ENCODE assay signal across 19 cellular contexts in genomic region chr17:49705254-49705653, GRCh38. TPM values are rescaled to one million over a fixed set of nuclear protein-coding genes. Genes with fewer than 3 reads are reported as not detected.
DNase-seq lines count a peak whose midpoint lies in the region; ATAC-seq, FAIRE-seq and TF ChIP-seq lines count a peak whose summit lies in the region.
"Had no signal": no experiment of that assay in that cellular context is flagged by ENCODE, and none has a peak within 500 bp of the region (broad histone marks: within the 10 kb centered on the region; RNA-seq: fewer than 3 reads in every experiment).

No MANE protein-coding gene starts in this region.

- H3K4me3 Mint-ChIP-seq in activated CD4-positive, alpha-beta T cell treated with anti-CD3 and anti-CD28 coated beads for 36 hours: no peak overlapping the region
- H3K4me3 Mint-ChIP-seq in astrocyte (ENCODE audit: unreplicated experiment) (peak overlapping the region; percentile 4), nephron progenitor cell (peak overlapping the region; percentile 90)

- H3K9me3 ChIP-seq in DND-41 (ENCODE audit: insufficient read depth, low read length, severe bottlenecking) (no peaks in the 10 kb centered on the region), astrocyte (ENCODE audit: insufficient read depth, low read depth, low read length) (no peaks in the 10 kb centered on the region), prostate gland (no peaks in the 10 kb centered on the region)
- H3K9me3 ChIP-seq: SJSA1 had no signal

- H3K4me3 ChIP-seq in DND-41 (ENCODE audit: low read depth in 1 of 2, low read length in 2 of 2): no peak overlapping the region
- H3K4me3 ChIP-seq in astrocyte (ENCODE audit: insufficient read depth, low read depth, low read length): no peak overlapping the region
- no peak overlapping the region for H3K4me3 ChIP-seq in prostate gland
- H3K4me3 ChIP-seq: SJSA1 had no signal

- H3K27ac Mint-ChIP-seq in activated CD4-positive, alpha-beta T cell treated with anti-CD3 and anti-CD28 coated beads for 36 hours: peak overlapping the region; percentile 72
- no peak overlapping the region for H3K27ac Mint-ChIP-seq in astrocyte (ENCODE audit: unreplicated experiment)
- peak overlapping the region; percentile 70 for H3K27ac Mint-ChIP-seq in nephron progenitor cell

- no peak for ATAC-seq in activated CD4-positive, alpha-beta T cell treated with anti-CD3 and anti-CD28 coated beads for 36 hours
- ATAC-seq in DND-41 (ENCODE audit: insufficient read depth, low read depth): no peak
- ATAC-seq in HG02759 (IDR thresholded peaks at IDR 0.05; ENCODE audit: unreplicated experiment): no peak
- ATAC-seq in HG02610 (IDR thresholded peaks at IDR 0.05; ENCODE audit: unreplicated experiment): no peak
- ATAC-seq: stimulated activated naive CD8-positive, alpha-beta T cell treated with anti-CD3 and anti-CD28 coated beads, Interleukin-15, Interleukin-2, amounts not matched to agents 100 U/mL and 50 U/mL, for 24 hours had no signal

- peaks cover 39% of the 10 kb centered on the region for H3K4me1 Mint-ChIP-seq in activated CD4-positive, alpha-beta T cell treated with anti-CD3 and anti-CD28 coated beads for 36 hours
- peaks cover 8% of the 10 kb centered on the region for H3K4me1 Mint-ChIP-seq in astrocyte (ENCODE audit: low read depth, unreplicated experiment)
- peaks cover 32% of the 10 kb centered on the region for H3K4me1 Mint-ChIP-seq in nephron progenitor cell

- H3K36me3 ChIP-seq in DND-41 (ENCODE audit: insufficient read depth, low read length) (peaks cover 58% of the 10 kb centered on the region), astrocyte (ENCODE audit: insufficient read depth, low read length) (peaks cover 50% of the 10 kb centered on the region), prostate gland (peaks cover 15 to 16% of the 10 kb centered on the region in 2 donors)

- DNase-seq in activated CD4-positive, alpha-beta T cell treated with anti-CD3 and anti-CD28 coated beads for 36 hours: no peak
- DNase-seq in activated CD4-positive, alpha-beta T cell treated with anti-CD3 and anti-CD28 coated beads for 48 hours: no peak
- DNase-seq in DND-41: no peak
- DNase-seq in astrocyte (ENCODE audit: low read depth): no peak
- no peak for DNase-seq in nephron progenitor cell
- DNase-seq in prostate gland (ENCODE audit: low spot score): no peak
- DNase-seq: activated CD4-positive, alpha-beta T cell treated with anti-CD3 and anti-CD28 coated beads, Interleukin-2, amount 50 U/mL, for 48 hours; activated gamma-delta T cell; brain microvascular endothelial cell; DMS79 treated with DMSO at 0.1 percent for 48 hours; GOT3; NCI-H1048; stimulated activated CD4-positive, alpha-beta T cell treated with anti-CD3 and anti-CD28 coated beads, Interleukin-15, amount 100 ng/mL, for 24 hours; stimulated activated naive CD8-positive, alpha-beta T cell treated with anti-CD3 and anti-CD28 coated beads, Interleukin-15, Interleukin-2, amounts not matched to agents 100 U/mL and 50 U/mL, for 24 hours had no signal

- H3K4me2 ChIP-seq in DND-41 (ENCODE audit: insufficient read depth, low read length): peak overlapping the region; percentile 37; the same call in 1 of the 2 replicates
- no peak overlapping the region for H3K4me2 ChIP-seq in astrocyte (ENCODE audit: low read length)

- intact Hi-C loops in activated CD4-positive, alpha-beta T cell treated with anti-CD3 and anti-CD28 coated beads for 36 hours (cut with DNase I, micrococcal nuclease): loop anchor here (5.0 to 10.0 kb wide), 5 partner anchors 208 to 513 kb away; partner anchors contain the start of genes DLX3 (in 2 of the 2) and NGFR (in 1 of the 2)
- intact Hi-C loops in prostate gland (cut with DNase I): loop anchor here (5.0 kb wide), 3 partner anchors 72 to 292 kb away; partner anchors contain the start of gene DLX3

- FAIRE-seq in astrocyte (lab: Jason Lieb, UNC): no peak
- FAIRE-seq: TTC549 had no signal

- H4K20me1 ChIP-seq in DND-41 (ENCODE audit: insufficient read depth, low read length) (no peaks in the 10 kb centered on the region), astrocyte (ENCODE audit: insufficient read depth, low read length) (peaks cover 6% of the 10 kb centered on the region)

- TF ChIP-seq CTCF in DND-41 (IDR thresholded peaks at IDR 0.05; ENCODE audit: borderline replicate concordance, extremely low read depth, low read length, poor library complexity, severe bottlenecking): no peak
- TF ChIP-seq CTCF in astrocyte (IDR thresholded peaks at IDR 0.05; ENCODE audit: insufficient read depth, low read depth, low read length): no peak
- TF ChIP-seq CTCF in nephron progenitor cell (IDR thresholded peaks at IDR 0.05): no peak
- no peak for TF ChIP-seq CTCF in prostate gland (IDR thresholded peaks at IDR 0.05)

- POLR2A ChIA-PET in activated CD4-positive, alpha-beta T cell treated with anti-CD3 and anti-CD28 coated beads for 36 hours (lab: Charles Lee): interaction anchor here (1.6 kb wide), 1 partner anchor 9 kb away, joined by 6 read pairs; no protein-coding TSS in a partner anchor

- TF ChIP-seq POLR2A in prostate gland (IDR thresholded peaks at IDR 0.05): no peak

- H3K9me3 Mint-ChIP-seq in activated CD4-positive, alpha-beta T cell treated with anti-CD3 and anti-CD28 coated beads for 36 hours (ENCODE audit: low read depth): no peaks in the 10 kb centered on the region
- H3K9me3 Mint-ChIP-seq in astrocyte (ENCODE audit: unreplicated experiment): no peaks in the 10 kb centered on the region
- no peaks in the 10 kb centered on the region for H3K9me3 Mint-ChIP-seq in nephron progenitor cell

- H3K27me3 ChIP-seq in DND-41 (ENCODE audit: insufficient read depth, low read length, poor library complexity) (no peaks in the 10 kb centered on the region), astrocyte (ENCODE audit: insufficient read depth, low read length) (no peaks in the 10 kb centered on the region), prostate gland (replicated peaks; ENCODE audit: insufficient read depth) (no peaks in the 10 kb centered on the region)
- H3K27me3 ChIP-seq: brain microvascular endothelial cell, SJSA1 had no signal

- peaks cover 20% of the 10 kb centered on the region for H3K36me3 Mint-ChIP-seq in activated CD4-positive, alpha-beta T cell treated with anti-CD3 and anti-CD28 coated beads for 36 hours (ENCODE audit: low read depth)
- H3K36me3 Mint-ChIP-seq in astrocyte (ENCODE audit: low read depth, unreplicated experiment) (peaks cover 6% of the 10 kb centered on the region), nephron progenitor cell (ENCODE audit: low read depth) (peaks cover 34% of the 10 kb centered on the region)

- H3K4me1 ChIP-seq in DND-41 (ENCODE audit: insufficient read depth, low read length) (peaks cover 38% of the 10 kb centered on the region), astrocyte (ENCODE audit: insufficient read depth, low read length) (peaks cover 14% of the 10 kb centered on the region), prostate gland (replicated peaks) (peaks cover 4% of the 10 kb centered on the region)

- H3K79me2 ChIP-seq in DND-41 (ENCODE audit: insufficient read depth, low read length): peaks cover 25% of the 10 kb centered on the region
- H3K79me2 ChIP-seq in astrocyte (ENCODE audit: insufficient read depth, low read length): peaks cover 24% of the 10 kb centered on the region

- CTCF ChIA-PET in activated CD4-positive, alpha-beta T cell treated with anti-CD3 and anti-CD28 coated beads for 36 hours (lab: Charles Lee): interaction anchor here (0.9 to 24.0 kb wide), 5 partner anchors 9 to 135 kb away, joined by 3 to 458 read pairs (median 4); partner anchors contain the start of gene NXPH3

- no peak overlapping the region for H3K9ac ChIP-seq in DND-41 (ENCODE audit: low read depth, low read length)
- peak overlapping the region; percentile 0 for H3K9ac ChIP-seq in astrocyte (ENCODE audit: low read length)

- H3K27ac ChIP-seq in DND-41 (ENCODE audit: low read length) (no peak overlapping the region), astrocyte (ENCODE audit: low read depth, low read length) (no peak overlapping the region), prostate gland (no peak overlapping the region)
- H3K27ac ChIP-seq: brain microvascular endothelial cell, C4-2B, SJSA1 had no signal

- no peaks in the 10 kb centered on the region for H3K27me3 Mint-ChIP-seq in activated CD4-positive, alpha-beta T cell treated with anti-CD3 and anti-CD28 coated beads for 36 hours
- H3K27me3 Mint-ChIP-seq in astrocyte (ENCODE audit: low read depth, unreplicated experiment) (no peaks in the 10 kb centered on the region), nephron progenitor cell (ENCODE audit: low read depth, poor library complexity) (peaks cover 6% of the 10 kb centered on the region)

- H2AFZ ChIP-seq in DND-41 (ENCODE audit: low read depth, low read length) (no peak overlapping the region), astrocyte (ENCODE audit: low read depth, low read length) (no peak overlapping the region)

RNA-seq across cellular contexts. Expression of gene SLC35B1, which starts 2.5 kb away (rescaled TPM):
- total RNA-seq in activated CD4-positive, alpha-beta T cell treated with anti-CD3 and anti-CD28 coated beads for 36 hours: 10 to 100 TPM; 43.9 to 59.4 TPM
- total RNA-seq in astrocyte (54.3 and 61.1 TPM in 2 replicates), prostate gland (10 to 100 TPM; 31.0 to 81.0 TPM)

RNA-seq across cellular contexts. Expression of gene SPOP, which starts 27.4 kb away (rescaled TPM):
- total RNA-seq in activated CD4-positive, alpha-beta T cell treated with anti-CD3 and anti-CD28 coated beads for 36 hours: 10 to 100 TPM; 57.0 to 64.6 TPM
- 46.6 and 48.6 TPM in 2 replicates for total RNA-seq in astrocyte
- 10 to 100 TPM; 80.8 to 93.0 TPM for total RNA-seq in prostate gland

RNA-seq across cellular contexts. Expression of gene FAM117A, which starts 58.7 kb away (rescaled TPM):
- total RNA-seq in activated CD4-positive, alpha-beta T cell treated with anti-CD3 and anti-CD28 coated beads for 36 hours: 10 to 100 TPM; 14.1 to 15.4 TPM
- total RNA-seq in astrocyte: 5.4 and 8.0 TPM in 2 replicates
- 10 to 100 TPM; 30.9 to 46.4 TPM for total RNA-seq in prostate gland
